In the genomic region with DNA sequence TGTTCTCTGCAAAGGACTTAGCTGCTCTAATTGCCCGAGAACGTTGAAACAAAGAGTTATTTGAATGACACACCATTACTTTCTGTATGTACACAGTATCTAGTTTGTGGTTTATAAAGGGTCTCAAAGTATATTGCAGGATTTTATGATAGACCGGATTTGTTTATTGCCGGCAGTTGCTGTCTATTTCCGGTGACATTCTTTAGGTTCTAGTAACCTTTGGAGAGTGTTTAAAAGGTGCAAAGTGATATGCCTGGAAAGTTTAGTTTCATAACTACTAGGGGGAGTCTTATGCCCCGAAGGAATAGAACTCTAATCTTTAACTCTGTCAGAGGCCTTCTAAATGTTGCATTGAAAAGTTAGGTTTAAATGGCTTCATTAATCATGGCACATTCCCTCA, we compare ENCODE assay signal across 1 cellular context.
TF ChIP-seq lines count a peak whose summit lies in the region.

No MANE protein-coding gene starts in this region.

TF ChIP-seq in HEK293, 187 proteins besides CTCF, POLR2A, EP300 and RAD21 (continued from another document):
- TF ChIP-seq, protein P1, sequence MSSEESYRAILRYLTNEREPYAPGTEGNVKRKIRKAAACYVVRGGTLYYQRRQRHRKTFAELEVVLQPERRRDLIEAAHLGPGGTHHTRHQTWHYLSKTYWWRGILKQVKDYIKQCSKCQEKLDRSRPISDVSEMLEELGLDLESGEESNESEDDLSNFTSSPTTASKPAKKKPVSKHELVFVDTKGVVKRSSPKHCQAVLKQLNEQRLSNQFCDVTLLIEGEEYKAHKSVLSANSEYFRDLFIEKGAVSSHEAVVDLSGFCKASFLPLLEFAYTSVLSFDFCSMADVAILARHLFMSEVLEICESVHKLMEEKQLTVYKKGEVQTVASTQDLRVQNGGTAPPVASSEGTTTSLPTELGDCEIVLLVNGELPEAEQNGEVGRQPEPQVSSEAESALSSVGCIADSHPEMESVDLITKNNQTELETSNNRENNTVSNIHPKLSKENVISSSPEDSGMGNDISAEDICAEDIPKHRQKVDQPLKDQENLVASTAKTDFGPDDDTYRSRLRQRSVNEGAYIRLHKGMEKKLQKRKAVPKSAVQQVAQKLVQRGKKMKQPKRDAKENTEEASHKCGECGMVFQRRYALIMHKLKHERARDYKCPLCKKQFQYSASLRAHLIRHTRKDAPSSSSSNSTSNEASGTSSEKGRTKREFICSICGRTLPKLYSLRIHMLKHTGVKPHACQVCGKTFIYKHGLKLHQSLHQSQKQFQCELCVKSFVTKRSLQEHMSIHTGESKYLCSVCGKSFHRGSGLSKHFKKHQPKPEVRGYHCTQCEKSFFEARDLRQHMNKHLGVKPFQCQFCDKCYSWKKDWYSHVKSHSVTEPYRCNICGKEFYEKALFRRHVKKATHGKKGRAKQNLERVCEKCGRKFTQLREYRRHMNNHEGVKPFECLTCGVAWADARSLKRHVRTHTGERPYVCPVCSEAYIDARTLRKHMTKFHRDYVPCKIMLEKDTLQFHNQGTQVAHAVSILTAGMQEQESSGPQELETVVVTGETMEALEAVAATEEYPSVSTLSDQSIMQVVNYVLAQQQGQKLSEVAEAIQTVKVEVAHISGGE (tag by site-specific recombination; conservative IDR thresholded peaks at IDR 0.05; ENCODE audit: low read depth) = 0 out of 2 replicates have a peak, but pooled peaks have one; percentile 17
- TF ChIP-seq ZSCAN30 (tag by site-specific recombination; IDR thresholded peaks at IDR 0.05) (0 out of 2 replicates have a peak, but pooled peaks have one; percentile 41), ZNF664 (tag by site-specific recombination; IDR thresholded peaks at IDR 0.05) (0 out of 2 replicates have a peak, but pooled peaks have one; percentile 11), ZNF658 (tag by site-specific recombination; IDR thresholded peaks at IDR 0.05) (no peak), MZF1 (tag by site-specific recombination; IDR thresholded peaks at IDR 0.05; ENCODE audit: borderline replicate concordance) (0 out of 2 replicates have a peak, but pooled peaks have one; percentile 49), SP7 (tag by site-specific recombination; IDR thresholded peaks at IDR 0.05) (peak; percentile 21; the same call in 1 of the 2 replicates), ZNF24 (tag by site-specific recombination; IDR thresholded peaks at IDR 0.05) (no peak)
- TF ChIP-seq, protein P2, sequence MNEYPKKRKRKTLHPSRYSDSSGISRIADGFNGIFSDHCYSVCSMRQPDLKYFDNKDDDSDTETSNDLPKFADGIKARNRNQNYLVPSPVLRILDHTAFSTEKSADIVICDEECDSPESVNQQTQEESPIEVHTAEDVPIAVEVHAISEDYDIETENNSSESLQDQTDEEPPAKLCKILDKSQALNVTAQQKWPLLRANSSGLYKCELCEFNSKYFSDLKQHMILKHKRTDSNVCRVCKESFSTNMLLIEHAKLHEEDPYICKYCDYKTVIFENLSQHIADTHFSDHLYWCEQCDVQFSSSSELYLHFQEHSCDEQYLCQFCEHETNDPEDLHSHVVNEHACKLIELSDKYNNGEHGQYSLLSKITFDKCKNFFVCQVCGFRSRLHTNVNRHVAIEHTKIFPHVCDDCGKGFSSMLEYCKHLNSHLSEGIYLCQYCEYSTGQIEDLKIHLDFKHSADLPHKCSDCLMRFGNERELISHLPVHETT (tag by site-specific recombination; IDR thresholded peaks at IDR 0.05) = no peak
- TF ChIP-seq, protein P3, sequence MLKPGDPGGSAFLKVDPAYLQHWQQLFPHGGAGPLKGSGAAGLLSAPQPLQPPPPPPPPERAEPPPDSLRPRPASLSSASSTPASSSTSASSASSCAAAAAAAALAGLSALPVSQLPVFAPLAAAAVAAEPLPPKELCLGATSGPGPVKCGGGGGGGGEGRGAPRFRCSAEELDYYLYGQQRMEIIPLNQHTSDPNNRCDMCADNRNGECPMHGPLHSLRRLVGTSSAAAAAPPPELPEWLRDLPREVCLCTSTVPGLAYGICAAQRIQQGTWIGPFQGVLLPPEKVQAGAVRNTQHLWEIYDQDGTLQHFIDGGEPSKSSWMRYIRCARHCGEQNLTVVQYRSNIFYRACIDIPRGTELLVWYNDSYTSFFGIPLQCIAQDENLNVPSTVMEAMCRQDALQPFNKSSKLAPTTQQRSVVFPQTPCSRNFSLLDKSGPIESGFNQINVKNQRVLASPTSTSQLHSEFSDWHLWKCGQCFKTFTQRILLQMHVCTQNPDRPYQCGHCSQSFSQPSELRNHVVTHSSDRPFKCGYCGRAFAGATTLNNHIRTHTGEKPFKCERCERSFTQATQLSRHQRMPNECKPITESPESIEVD (tag by site-specific recombination; IDR thresholded peaks at IDR 0.05) = peak; percentile 53; the same call in 1 of the 2 replicates
- TF ChIP-seq, protein P4, sequence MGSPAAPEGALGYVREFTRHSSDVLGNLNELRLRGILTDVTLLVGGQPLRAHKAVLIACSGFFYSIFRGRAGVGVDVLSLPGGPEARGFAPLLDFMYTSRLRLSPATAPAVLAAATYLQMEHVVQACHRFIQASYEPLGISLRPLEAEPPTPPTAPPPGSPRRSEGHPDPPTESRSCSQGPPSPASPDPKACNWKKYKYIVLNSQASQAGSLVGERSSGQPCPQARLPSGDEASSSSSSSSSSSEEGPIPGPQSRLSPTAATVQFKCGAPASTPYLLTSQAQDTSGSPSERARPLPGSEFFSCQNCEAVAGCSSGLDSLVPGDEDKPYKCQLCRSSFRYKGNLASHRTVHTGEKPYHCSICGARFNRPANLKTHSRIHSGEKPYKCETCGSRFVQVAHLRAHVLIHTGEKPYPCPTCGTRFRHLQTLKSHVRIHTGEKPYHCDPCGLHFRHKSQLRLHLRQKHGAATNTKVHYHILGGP (tag by site-specific recombination; IDR thresholded peaks at IDR 0.05) = peak; percentile 61; the same call in 1 of the 2 replicates
- TF ChIP-seq, protein P5, sequence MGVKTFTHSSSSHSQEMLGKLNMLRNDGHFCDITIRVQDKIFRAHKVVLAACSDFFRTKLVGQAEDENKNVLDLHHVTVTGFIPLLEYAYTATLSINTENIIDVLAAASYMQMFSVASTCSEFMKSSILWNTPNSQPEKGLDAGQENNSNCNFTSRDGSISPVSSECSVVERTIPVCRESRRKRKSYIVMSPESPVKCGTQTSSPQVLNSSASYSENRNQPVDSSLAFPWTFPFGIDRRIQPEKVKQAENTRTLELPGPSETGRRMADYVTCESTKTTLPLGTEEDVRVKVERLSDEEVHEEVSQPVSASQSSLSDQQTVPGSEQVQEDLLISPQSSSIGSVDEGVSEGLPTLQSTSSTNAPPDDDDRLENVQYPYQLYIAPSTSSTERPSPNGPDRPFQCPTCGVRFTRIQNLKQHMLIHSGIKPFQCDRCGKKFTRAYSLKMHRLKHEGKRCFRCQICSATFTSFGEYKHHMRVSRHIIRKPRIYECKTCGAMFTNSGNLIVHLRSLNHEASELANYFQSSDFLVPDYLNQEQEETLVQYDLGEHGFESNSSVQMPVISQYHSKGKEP (tag by site-specific recombination; IDR thresholded peaks at IDR 0.05) = peak; percentile 88
